ENCODE assay signal across 7 cellular contexts in genomic region chr1:154556422-154556821, GRCh38. TPM values are rescaled to one million over a fixed set of nuclear protein-coding genes. Genes with fewer than 3 reads are reported as not detected.
DNase-seq lines count a peak whose midpoint lies in the region; ATAC-seq and TF ChIP-seq lines count a peak whose summit lies in the region.
"Had no signal": no experiment of that assay in that cellular context is flagged by ENCODE, and none has a peak within 500 bp of the region (broad histone marks: within the 10 kb centered on the region; RNA-seq: fewer than 3 reads in every experiment).

No MANE protein-coding gene starts in this region.

- intact Hi-C loops in dorsolateral prefrontal cortex (cut with DNase I) = loop anchor here (5.0 to 10.0 kb wide), 4 partner anchors 111 to 321 kb away; partner anchors contain the start of genes AQP10 (in 1 of the 2) and ATP8B2 (in 1 of the 2)

- no peaks in the 10 kb centered on the region for H3K27me3 Mint-ChIP-seq in IgD-negative memory B cell

- H3K4me3 ChIP-seq in dorsolateral prefrontal cortex = peak overlapping the region in 54 of 59 donors; percentile 17 to 99 (median 92)

- no peak for ATAC-seq in GM19324 (IDR thresholded peaks at IDR 0.05; ENCODE audit: low FRiP score, unreplicated experiment)
- no peak for ATAC-seq in GM18867 (IDR thresholded peaks at IDR 0.05; ENCODE audit: unreplicated experiment)
- ATAC-seq in HG03354 (IDR thresholded peaks at IDR 0.05; ENCODE audit: poor library complexity, severe bottlenecking, unreplicated experiment) = no peak

- peak overlapping the region in 3 of 4 donors; percentile 43 to 93 (median 90) for H3K4me3 Mint-ChIP-seq in IgD-negative memory B cell

- no peak for TF ChIP-seq CTCF in dorsolateral prefrontal cortex (IDR thresholded peaks at IDR 0.05 in 54 of 56, conservative IDR thresholded peaks at IDR 0.05 in 2 of 56; ENCODE audit: low read depth in 1 of 56, partially characterized antibody in 56 of 56)

- no peaks in the 10 kb centered on the region for H3K27me3 ChIP-seq in dorsolateral prefrontal cortex

- H3K4me1 Mint-ChIP-seq in IgD-negative memory B cell = peaks cover 21 to 22% (median 21%) of the 10 kb centered on the region in 3 donors

- no peaks in the 10 kb centered on the region for H3K9me3 Mint-ChIP-seq in IgD-negative memory B cell

- DNase-seq in dorsolateral prefrontal cortex = no peak
- DNase-seq in renal cortical epithelial cell (ENCODE audit: low read depth) = peak; percentile 41

- H3K36me3 Mint-ChIP-seq in IgD-negative memory B cell = peaks cover 1% of the 10 kb centered on the region

- H3K27ac ChIP-seq in dorsolateral prefrontal cortex = peak overlapping the region in 14 of 59 donors; percentile 8 to 98 (median 73)

- peak overlapping the region; percentile 21 to 93 (median 84) for H3K27ac Mint-ChIP-seq in IgD-negative memory B cell

RNA-seq across cellular contexts. Expression of gene UBE2Q1, which starts 2.0 kb away (rescaled TPM):
- 9.0 TPM for polyA plus RNA-seq in IgD-negative memory B cell
- total RNA-seq in dorsolateral prefrontal cortex (100 to 1,000 TPM in 71 of 120 experiments, 10 to 100 TPM in 49; 55.7 to 144 (median 103) TPM), renal cortical epithelial cell (19.1 and 41.2 TPM in 2 replicates)

RNA-seq across cellular contexts. Expression of gene CHRNB2, which starts 11.2 kb away (rescaled TPM):
- polyA plus RNA-seq in IgD-negative memory B cell = 0.04 TPM
- 10 to 100 TPM in 119 of 120 experiments, 1 to 10 TPM in 1; 10.0 to 43.4 (median 29.1) TPM for total RNA-seq in dorsolateral prefrontal cortex
- 0.17 and 0.55 TPM in 2 replicates for total RNA-seq in renal cortical epithelial cell

RNA-seq across cellular contexts. Expression of gene ADAR, which starts 51.6 kb away (rescaled TPM):
- polyA plus RNA-seq in IgD-negative memory B cell = 141 TPM
- total RNA-seq in dorsolateral prefrontal cortex = 100 to 1,000 TPM; 152 to 335 (median 225) TPM
- total RNA-seq in renal cortical epithelial cell = 69.3 and 142 TPM in 2 replicates

RNA-seq across cellular contexts. Expression of gene SHE, which starts 54.2 kb away (rescaled TPM):
- not detected for polyA plus RNA-seq in IgD-negative memory B cell
- total RNA-seq in dorsolateral prefrontal cortex (10 to 100 TPM in 5 of 120 experiments, 1 to 10 TPM in 115; 1.9 to 12.6 (median 4.5) TPM), renal cortical epithelial cell (0.17 and 0.35 TPM in 2 replicates)
- total RNA-seq: HT1080 had no signal

RNA-seq across cellular contexts. Expression of gene TDRD10, which starts 54.4 kb away (rescaled TPM):
- not detected for polyA plus RNA-seq in IgD-negative memory B cell
- total RNA-seq in dorsolateral prefrontal cortex (1 to 10 TPM in 85 of 120 experiments, under 1 TPM in 35; 0.22 to 4.0 (median 1.4) TPM), renal cortical epithelial cell (0.10 TPM in 1 of 2 replicates, not detected in the other)
- total RNA-seq: HT1080 had no signal
